8 cellular contexts compared by ENCODE assay signal in genomic region chr3:50450135-50450911, GRCh38. TPM values are rescaled to one million over a fixed set of nuclear protein-coding genes. Genes with fewer than 3 reads are reported as not detected.
A peak's percentile ranks its signal among the peaks of the same experiment; 100 is the strongest.
DNase-seq lines count a peak whose midpoint lies in the region; ATAC-seq and TF ChIP-seq lines count a peak whose summit lies in the region.

No MANE protein-coding gene starts in this region.

- H3K9me3 ChIP-seq in NT2/D1 (ENCODE audit: insufficient read depth, low read length) (no peaks in the 10 kb centered on the region), sigmoid colon (no peaks in the 10 kb centered on the region)

- H3K36me3 ChIP-seq in NT2/D1 (ENCODE audit: insufficient read depth, insufficient read length, low read length), result no peaks in the 10 kb centered on the region
- H3K36me3 ChIP-seq in sigmoid colon, result no peaks in the 10 kb centered on the region

- H3K4me3 ChIP-seq in NT2/D1 (ENCODE audit: insufficient read length, low read depth) (no peak overlapping the region), sigmoid colon (peak overlapping the region in 3 of 4 donors; percentile 29 to 39 (median 38))

- peak overlapping the region; percentile 22 for H3K9ac ChIP-seq in NT2/D1 (ENCODE audit: insufficient read length, low read depth)

- TF ChIP-seq CTCF in sigmoid colon (IDR thresholded peaks at IDR 0.05), result no peak

- TF ChIP-seq POLR2A in sigmoid colon (IDR thresholded peaks at IDR 0.05), result no peak

- no peak for TF ChIP-seq EP300 in sigmoid colon (IDR thresholded peaks at IDR 0.05)

- WGBS in sigmoid colon, 2 donors, result 33 to 40% methylated on average over 29 of the region's 29 CpGs

- H3K4me1 ChIP-seq in NT2/D1 (ENCODE audit: insufficient read depth, insufficient read length) (peaks cover 37% of the 10 kb centered on the region), sigmoid colon (peaks cover 0 to 7% (median 4%) of the 10 kb centered on the region in 4 donors)

- ATAC-seq in left ventricle myocardium superior (peak; percentile 59), GM18519 (IDR thresholded peaks at IDR 0.05; ENCODE audit: low FRiP score, unreplicated experiment) (no peak), GM21723 (IDR thresholded peaks at IDR 0.05; ENCODE audit: unreplicated experiment) (no peak), left lobe of liver (no peak)

- DNase-seq in NT2/D1 (ENCODE audit: low read depth, low spot score) (no peak), activated gamma-delta T cell treated with Interleukin-2 at 50 U/mL for 16 hours (peak; percentile 63), left ventricle myocardium superior (peak; percentile 67), sigmoid colon (peak; percentile 88), NOMO-1 treated with dmso at 0.1 percent for 144 hours (lab: John Stamatoyannopoulos, UW; ENCODE audit: unreplicated experiment) (no peak), left lobe of liver (ENCODE audit: low spot score) (no peak)

- H3K27ac ChIP-seq in sigmoid colon, result peak overlapping the region; percentile 52 to 67 (median 60)

- no peaks in the 10 kb centered on the region for H3K27me3 ChIP-seq in NT2/D1 (ENCODE audit: insufficient read depth, insufficient read length)
- no peaks in the 10 kb centered on the region for H3K27me3 ChIP-seq in sigmoid colon

- intact Hi-C loops in left ventricle myocardium superior (cut with micrococcal nuclease), result no loop called here
- intact Hi-C loops in sigmoid colon (cut with DNase I), result no loop called here

RNA-seq across cellular contexts. Expression of gene CACNA2D2, which starts 53.1 kb away (rescaled TPM):
- total RNA-seq in left ventricle myocardium superior (2.8 TPM), sigmoid colon (1 to 10 TPM in 3 of 4 donors, under 1 TPM in 1; 0.49 to 1.7 (median 1.3) TPM), left lobe of liver (0.50 TPM)
- 1 to 10 TPM in 1 of 3 donors, under 1 TPM in 1, not detected in 1; 0.60 to 1.2 TPM for polyA plus RNA-seq in sigmoid colon

Comparison
In these comparisons a context has a peak if more than half of its experiments do, and no peak if none do; other contexts are left out.
1. DNase-seq: peak in activated gamma-delta T cell treated with Interleukin-2 at 50 U/mL for 16 hours (single experiment), left ventricle myocardium superior (single experiment) and sigmoid colon (single experiment); none in NT2/D1 (single experiment), NOMO-1 treated with dmso at 0.1 percent for 144 hours (single experiment) and left lobe of liver (single experiment).